Comparison of ENCODE assay signal across 10 cellular contexts in the genomic region with DNA sequence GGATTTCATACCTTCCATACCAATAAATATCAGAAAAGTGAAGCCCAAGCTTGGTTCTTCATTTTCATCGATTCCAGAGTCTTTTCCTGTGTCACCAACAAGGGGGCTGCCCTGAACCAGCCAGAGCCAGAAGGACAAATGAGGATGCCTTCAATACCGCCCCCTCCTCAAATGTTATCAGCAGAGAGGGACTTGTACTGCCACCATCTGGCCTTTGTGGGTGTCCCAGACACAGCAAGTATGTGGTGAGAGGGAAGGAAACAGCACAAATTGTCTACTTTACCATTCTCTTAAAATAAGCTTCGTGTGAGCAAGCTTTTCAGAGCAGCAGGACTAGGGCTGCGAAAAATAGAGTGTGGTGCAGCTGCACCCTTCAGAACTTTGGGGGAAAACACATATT.
DNase-seq lines count a peak whose midpoint lies in the region; ATAC-seq, FAIRE-seq and TF ChIP-seq lines count a peak whose summit lies in the region.
"Had no signal": no experiment of that assay in that cellular context is flagged by ENCODE, and none has a peak within 500 bp of the region (broad histone marks: within the 10 kb centered on the region; RNA-seq: fewer than 3 reads in every experiment).

No MANE protein-coding gene starts in this region.

- no peak overlapping the region for H3K27ac Mint-ChIP-seq in Calu3 (ENCODE audit: unreplicated experiment)

- ATAC-seq in HCT116 (peak; percentile 66), HG02798 (IDR thresholded peaks at IDR 0.05; ENCODE audit: poor library complexity, unreplicated experiment) (no peak), GM21447 (IDR thresholded peaks at IDR 0.05; ENCODE audit: unreplicated experiment) (no peak)

- H3K9me2 ChIP-seq in HCT116 (ENCODE audit: insufficient read depth): no peaks in the 10 kb centered on the region

- no peak overlapping the region for H3K9ac ChIP-seq in HCT116 (ENCODE audit: low read length)
- no peak overlapping the region for H3K9ac ChIP-seq in liver (ENCODE audit: low read depth in 1 of 2, low read length in 2 of 2)

- TF ChIP-seq RAD21 in HCT116 (IDR thresholded peaks at IDR 0.05; ENCODE audit: low read depth) (peak; percentile 69), liver (IDR thresholded peaks at IDR 0.05) (peak; percentile 62 to 82)

- no peak overlapping the region for H3K4me3 Mint-ChIP-seq in Calu3 (ENCODE audit: low read depth, unreplicated experiment)

- TF ChIP-seq POLR2A in HCT116 (IDR thresholded peaks at IDR 0.05; ENCODE audit: borderline replicate concordance, extremely low read depth, insufficient read depth, insufficient read length): no peak

- no peak overlapping the region for H2AFZ ChIP-seq in HCT116 (ENCODE audit: low read depth, low read length, poor library complexity, severe bottlenecking)

- no peak overlapping the region for H3K4me2 ChIP-seq in HCT116 (ENCODE audit: low read length)

- H4K20me1 ChIP-seq in HCT116 (ENCODE audit: insufficient read depth): no peaks in the 10 kb centered on the region

- WGBS in liver: 76% methylated on average over 4 of the region's 4 CpGs

- H3K27me3 ChIP-seq in HCT116 (ENCODE audit: insufficient read depth, low read length) (no peaks in the 10 kb centered on the region), WERI-Rb-1 (ENCODE audit: insufficient read depth, low read depth, severe bottlenecking) (no peaks in the 10 kb centered on the region), liver (ENCODE audit: control insufficient read depth in 4 of 4, insufficient read depth in 4 of 4, low read length in 3 of 4) (no peaks in the 10 kb centered on the region)

- H3K27ac ChIP-seq in HCT116 (ENCODE audit: low read depth, low read length): no peak overlapping the region
- H3K27ac ChIP-seq in WERI-Rb-1: no peak overlapping the region
- no peak overlapping the region for H3K27ac ChIP-seq in liver (ENCODE audit: low read depth in 1 of 2, low read length in 2 of 2)

- TF ChIP-seq CTCF in Calu3 (IDR thresholded peaks at IDR 0.05; ENCODE audit: unreplicated experiment): peak; percentile 12
- peak; percentile 42 to 59 (median 54); a peak in 5 of 6 replicates for TF ChIP-seq CTCF in HCT116 (IDR thresholded peaks at IDR 0.05 in 2 of 3, conservative IDR thresholded peaks at IDR 0.05 in 1 of 3; ENCODE audit: borderline replicate concordance in 1 of 3, insufficient read depth in 1 of 3, low read depth in 2 of 3, low read length in 2 of 3)
- TF ChIP-seq CTCF in WERI-Rb-1 (IDR thresholded peaks at IDR 0.05; ENCODE audit: low read depth, low read length): peak; percentile 80
- TF ChIP-seq CTCF in liver (IDR thresholded peaks at IDR 0.05; ENCODE audit: low read depth, low read length, missing input control): peak; percentile 25

- no peaks in the 10 kb centered on the region for H3K27me3 Mint-ChIP-seq in Calu3 (ENCODE audit: unreplicated experiment)

- peaks cover 30% of the 10 kb centered on the region for H3K4me1 Mint-ChIP-seq in Calu3 (ENCODE audit: low read depth, unreplicated experiment)

- intact Hi-C loops in Calu3 (cut with micrococcal nuclease; ENCODE audit: unreplicated experiment) (loop anchor here (5.0 kb wide), 1 partner anchor 198 kb away; a partner anchor contains a TSS), HCT116 (cut with micrococcal nuclease) (loop anchor here (1.0 to 5.0 kb wide), 3 partner anchors 338 to 523 kb away; no protein-coding TSS in a partner anchor)

- POLR2A ChIA-PET in HCT116 (lab: Charles Lee): interaction anchor here (0.5 kb wide), 1 partner anchor 446 kb away, joined by 3 read pairs; no protein-coding TSS in a partner anchor

- no peak for FAIRE-seq in urothelium cell line (lab: Jason Lieb, UNC)

- no peaks in the 10 kb centered on the region for H3K36me3 Mint-ChIP-seq in Calu3 (ENCODE audit: insufficient read depth, unreplicated experiment)

- no peaks in the 10 kb centered on the region for H3K79me2 ChIP-seq in HCT116 (ENCODE audit: insufficient read depth, low read length)

- H3K4me1 ChIP-seq in HCT116 (ENCODE audit: control insufficient read depth in 1 of 2, insufficient read depth in 2 of 2, low read length in 2 of 2): peaks cover 0 to 5% of the 10 kb centered on the region in 2 experiments; a peak in 2 of 4 replicates
- peaks cover 0 to 3% (median 0%) of the 10 kb centered on the region in 4 donors for H3K4me1 ChIP-seq in liver (ENCODE audit: control insufficient read depth in 4 of 4, insufficient read depth in 4 of 4, low read length in 3 of 4)

- peaks cover 2% of the 10 kb centered on the region for H3K9me3 Mint-ChIP-seq in Calu3 (ENCODE audit: low read depth, unreplicated experiment)

- H3K4me3 ChIP-seq in HCT116 (replicated peaks in 1 of 2; ENCODE audit: low read depth in 1 of 2, low read length in 2 of 2) (no peak overlapping the region), WERI-Rb-1 (ENCODE audit: low read depth, low read length) (no peak overlapping the region), liver (ENCODE audit: low read depth in 1 of 3, low read length in 3 of 3) (no peak overlapping the region)

- H3K9me3 ChIP-seq in HCT116 (ENCODE audit: control insufficient read depth in 1 of 2, insufficient read depth in 1 of 2, low read depth in 1 of 2, low read length in 2 of 2): no peaks in the 10 kb centered on the region
- H3K9me3 ChIP-seq in WERI-Rb-1 (ENCODE audit: severe bottlenecking): no peaks in the 10 kb centered on the region
- no peaks in the 10 kb centered on the region for H3K9me3 ChIP-seq in liver (ENCODE audit: control insufficient read depth in 4 of 4, low read length in 3 of 4)

- CTCF ChIA-PET in Calu3 (lab: Charles Lee) (interaction anchor here (0.9 to 1.0 kb wide), 2 partner anchors 14 to 196 kb away, joined by 3 read pairs; a partner anchor contains a TSS), HCT116 (lab: Charles Lee) (interaction anchor here (0.6 to 2.1 kb wide), 7 partner anchors 11 to 505 kb away, joined by 3 to 10 read pairs (median 3); no protein-coding TSS in a partner anchor)

- no TSS peak for BruUV-seq in Calu3 (replicated peaks; lab: Mats Ljungman, UMichigan)
- BruUV-seq in HCT116 (replicated peaks; lab: Mats Ljungman, UMichigan): no TSS peak

- DNase-seq in Calu3 (no peak), HCT116 (ENCODE audit: low read depth, low spot score) (no peak), WERI-Rb-1 (peak; percentile 58), urothelium cell line (ENCODE audit: low spot score) (no peak), AG20443 (ENCODE audit: low spot score) (no peak)
- DNase-seq: activated CD4-positive, CD25-positive, alpha-beta regulatory T cell treated with anti-CD3 and anti-CD28 coated beads, Interleukin-2, amount 50 U/mL, for 72 hours; NCI-H1436 had no signal

- RAD21 ChIA-PET in HCT116 (lab: Charles Lee; ENCODE audit: low non-redundant PET in 1 of 2, low total read pairs in 2 of 2, uncharacterized antibody in 2 of 2, unreplicated experiment in 2 of 2): no interaction called here

- no peaks in the 10 kb centered on the region for H3K36me3 ChIP-seq in HCT116 (ENCODE audit: control insufficient read depth in 1 of 2, insufficient read depth in 2 of 2, low read length in 2 of 2)
- no peaks in the 10 kb centered on the region for H3K36me3 ChIP-seq in WERI-Rb-1
- H3K36me3 ChIP-seq in liver (ENCODE audit: control insufficient read depth in 4 of 4, insufficient read depth in 3 of 4, low read depth in 1 of 4, low read length in 3 of 4): no peaks in the 10 kb centered on the region

TF ChIP-seq in HCT116, 20 proteins besides CTCF, POLR2A, EP300 and RAD21 (continues in another document):
- no peak for TF ChIP-seq ZNF274 (IDR thresholded peaks at IDR 0.05; ENCODE audit: low read depth, low read length)
- peak; percentile 19; the same call in 1 of the 2 replicates for TF ChIP-seq EGR1 (IDR thresholded peaks at IDR 0.05; ENCODE audit: low read depth)
- TF ChIP-seq, protein P1, sequence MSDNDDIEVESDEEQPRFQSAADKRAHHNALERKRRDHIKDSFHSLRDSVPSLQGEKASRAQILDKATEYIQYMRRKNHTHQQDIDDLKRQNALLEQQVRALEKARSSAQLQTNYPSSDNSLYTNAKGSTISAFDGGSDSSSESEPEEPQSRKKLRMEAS (IDR thresholded peaks at IDR 0.05): no peak
- TF ChIP-seq, protein P2, sequence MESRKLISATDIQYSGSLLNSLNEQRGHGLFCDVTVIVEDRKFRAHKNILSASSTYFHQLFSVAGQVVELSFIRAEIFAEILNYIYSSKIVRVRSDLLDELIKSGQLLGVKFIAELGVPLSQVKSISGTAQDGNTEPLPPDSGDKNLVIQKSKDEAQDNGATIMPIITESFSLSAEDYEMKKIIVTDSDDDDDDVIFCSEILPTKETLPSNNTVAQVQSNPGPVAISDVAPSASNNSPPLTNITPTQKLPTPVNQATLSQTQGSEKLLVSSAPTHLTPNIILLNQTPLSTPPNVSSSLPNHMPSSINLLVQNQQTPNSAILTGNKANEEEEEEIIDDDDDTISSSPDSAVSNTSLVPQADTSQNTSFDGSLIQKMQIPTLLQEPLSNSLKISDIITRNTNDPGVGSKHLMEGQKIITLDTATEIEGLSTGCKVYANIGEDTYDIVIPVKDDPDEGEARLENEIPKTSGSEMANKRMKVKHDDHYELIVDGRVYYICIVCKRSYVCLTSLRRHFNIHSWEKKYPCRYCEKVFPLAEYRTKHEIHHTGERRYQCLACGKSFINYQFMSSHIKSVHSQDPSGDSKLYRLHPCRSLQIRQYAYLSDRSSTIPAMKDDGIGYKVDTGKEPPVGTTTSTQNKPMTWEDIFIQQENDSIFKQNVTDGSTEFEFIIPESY (IDR thresholded peaks at IDR 0.05; ENCODE audit: extremely low read depth, insufficient replicate concordance, low read length): no peak

TF ChIP-seq in liver, 16 proteins besides CTCF, POLR2A, EP300 and RAD21:
- TF ChIP-seq, protein P2 (IDR thresholded peaks at IDR 0.05): no peak
- no peak for TF ChIP-seq SP1 (IDR thresholded peaks at IDR 0.05)

Comparison
In these comparisons a context has a peak if more than half of its experiments do, and no peak if none do; other contexts are left out.
1. CTCF ChIP-seq: peak in every context shown above with its lines; median percentile 80 in WERI-Rb-1; 54 in HCT116; 25 in liver; 12 in Calu3.